In the genomic region with DNA sequence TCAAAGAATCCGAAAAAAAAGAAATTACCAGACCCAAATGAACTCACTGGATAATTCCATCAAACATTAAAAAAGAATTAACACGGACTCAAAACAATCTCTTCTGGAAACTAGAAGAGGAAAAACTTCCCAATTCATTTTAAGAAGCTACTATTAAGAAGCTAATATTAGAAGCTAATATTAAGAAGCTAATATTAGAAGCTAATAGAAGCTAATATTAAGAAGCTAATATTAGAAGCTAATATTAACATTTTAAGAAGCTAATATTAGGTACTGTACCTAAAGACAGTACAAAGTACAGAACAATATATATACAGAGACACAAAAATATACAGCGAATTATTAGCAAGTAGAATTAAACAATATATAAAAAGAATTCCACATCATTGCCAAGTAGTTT, we compare ENCODE assay signal across 2 cellular contexts.
A peak's percentile ranks its signal among the peaks of the same experiment; 100 is the strongest.
TF ChIP-seq lines count a peak whose summit lies in the region.

No MANE protein-coding gene starts in this region.

TF ChIP-seq in HepG2, 621 proteins besides CTCF, POLR2A, EP300 and RAD21:
- TF ChIP-seq SATB2 (CRISPR knock-in tag; IDR thresholded peaks at IDR 0.05) = peak; percentile 92
- TF ChIP-seq NFE2 (CRISPR knock-in tag; IDR thresholded peaks at IDR 0.05) = no peak
TF ChIP-seq in HepG2: peak in this region for 1.

TF ChIP-seq in K562, 482 proteins besides CTCF, POLR2A, EP300 and RAD21 (continues in another document):
- TF ChIP-seq, protein P1, sequence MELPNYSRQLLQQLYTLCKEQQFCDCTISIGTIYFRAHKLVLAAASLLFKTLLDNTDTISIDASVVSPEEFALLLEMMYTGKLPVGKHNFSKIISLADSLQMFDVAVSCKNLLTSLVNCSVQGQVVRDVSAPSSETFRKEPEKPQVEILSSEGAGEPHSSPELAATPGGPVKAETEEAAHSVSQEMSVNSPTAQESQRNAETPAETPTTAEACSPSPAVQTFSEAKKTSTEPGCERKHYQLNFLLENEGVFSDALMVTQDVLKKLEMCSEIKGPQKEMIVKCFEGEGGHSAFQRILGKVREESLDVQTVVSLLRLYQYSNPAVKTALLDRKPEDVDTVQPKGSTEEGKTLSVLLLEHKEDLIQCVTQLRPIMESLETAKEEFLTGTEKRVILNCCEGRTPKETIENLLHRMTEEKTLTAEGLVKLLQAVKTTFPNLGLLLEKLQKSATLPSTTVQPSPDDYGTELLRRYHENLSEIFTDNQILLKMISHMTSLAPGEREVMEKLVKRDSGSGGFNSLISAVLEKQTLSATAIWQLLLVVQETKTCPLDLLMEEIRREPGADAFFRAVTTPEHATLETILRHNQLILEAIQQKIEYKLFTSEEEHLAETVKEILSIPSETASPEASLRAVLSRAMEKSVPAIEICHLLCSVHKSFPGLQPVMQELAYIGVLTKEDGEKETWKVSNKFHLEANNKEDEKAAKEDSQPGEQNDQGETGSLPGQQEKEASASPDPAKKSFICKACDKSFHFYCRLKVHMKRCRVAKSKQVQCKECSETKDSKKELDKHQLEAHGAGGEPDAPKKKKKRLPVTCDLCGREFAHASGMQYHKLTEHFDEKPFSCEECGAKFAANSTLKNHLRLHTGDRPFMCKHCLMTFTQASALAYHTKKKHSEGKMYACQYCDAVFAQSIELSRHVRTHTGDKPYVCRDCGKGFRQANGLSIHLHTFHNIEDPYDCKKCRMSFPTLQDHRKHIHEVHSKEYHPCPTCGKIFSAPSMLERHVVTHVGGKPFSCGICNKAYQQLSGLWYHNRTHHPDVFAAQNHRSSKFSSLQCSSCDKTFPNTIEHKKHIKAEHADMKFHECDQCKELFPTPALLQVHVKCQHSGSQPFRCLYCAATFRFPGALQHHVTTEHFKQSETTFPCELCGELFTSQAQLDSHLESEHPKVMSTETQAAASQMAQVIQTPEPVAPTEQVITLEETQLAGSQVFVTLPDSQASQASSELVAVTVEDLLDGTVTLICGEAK (IDR thresholded peaks at IDR 0.05) = no peak
- TF ChIP-seq, protein P1 (CRISPR knock-in tag; IDR thresholded peaks at IDR 0.05) = peak; percentile 57; the same call in 1 of the 2 replicates
- TF ChIP-seq ZNF224 (CRISPR knock-in tag; IDR thresholded peaks at IDR 0.05) = peak; percentile 86; the same call in 1 of the 2 replicates
- TF ChIP-seq ZNF785 (CRISPR knock-in tag; IDR thresholded peaks at IDR 0.05) = no peak
- TF ChIP-seq GATAD2B (IDR thresholded peaks at IDR 0.05; ENCODE audit: borderline replicate concordance) = peak; percentile 59; the same call in 1 of the 2 replicates
- no peak for TF ChIP-seq MBD2 (IDR thresholded peaks at IDR 0.05; ENCODE audit: borderline replicate concordance, low read depth)
- TF ChIP-seq NFE2 (IDR thresholded peaks at IDR 0.05; ENCODE audit: low read depth) = no peak
- TF ChIP-seq, protein P2, sequence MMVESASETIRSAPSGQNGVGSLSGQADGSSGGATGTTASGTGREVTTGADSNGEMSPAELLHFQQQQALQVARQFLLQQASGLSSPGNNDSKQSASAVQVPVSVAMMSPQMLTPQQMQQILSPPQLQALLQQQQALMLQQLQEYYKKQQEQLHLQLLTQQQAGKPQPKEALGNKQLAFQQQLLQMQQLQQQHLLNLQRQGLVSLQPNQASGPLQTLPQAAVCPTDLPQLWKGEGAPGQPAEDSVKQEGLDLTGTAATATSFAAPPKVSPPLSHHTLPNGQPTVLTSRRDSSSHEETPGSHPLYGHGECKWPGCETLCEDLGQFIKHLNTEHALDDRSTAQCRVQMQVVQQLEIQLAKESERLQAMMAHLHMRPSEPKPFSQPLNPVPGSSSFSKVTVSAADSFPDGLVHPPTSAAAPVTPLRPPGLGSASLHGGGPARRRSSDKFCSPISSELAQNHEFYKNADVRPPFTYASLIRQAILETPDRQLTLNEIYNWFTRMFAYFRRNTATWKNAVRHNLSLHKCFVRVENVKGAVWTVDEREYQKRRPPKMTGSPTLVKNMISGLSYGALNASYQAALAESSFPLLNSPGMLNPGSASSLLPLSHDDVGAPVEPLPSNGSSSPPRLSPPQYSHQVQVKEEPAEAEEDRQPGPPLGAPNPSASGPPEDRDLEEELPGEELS (CRISPR knock-in tag; IDR thresholded peaks at IDR 0.05; ENCODE audit: borderline replicate concordance) = peak; percentile 93
- no peak for TF ChIP-seq ZNF695 (CRISPR knock-in tag; IDR thresholded peaks at IDR 0.05)
- no peak for TF ChIP-seq BCOR (IDR thresholded peaks at IDR 0.05)
- no peak for TF ChIP-seq DNMT1 (IDR thresholded peaks at IDR 0.05)
- TF ChIP-seq DACH1 (IDR thresholded peaks at IDR 0.05; ENCODE audit: partially characterized antibody) = peak; percentile 100
- TF ChIP-seq, protein P3, sequence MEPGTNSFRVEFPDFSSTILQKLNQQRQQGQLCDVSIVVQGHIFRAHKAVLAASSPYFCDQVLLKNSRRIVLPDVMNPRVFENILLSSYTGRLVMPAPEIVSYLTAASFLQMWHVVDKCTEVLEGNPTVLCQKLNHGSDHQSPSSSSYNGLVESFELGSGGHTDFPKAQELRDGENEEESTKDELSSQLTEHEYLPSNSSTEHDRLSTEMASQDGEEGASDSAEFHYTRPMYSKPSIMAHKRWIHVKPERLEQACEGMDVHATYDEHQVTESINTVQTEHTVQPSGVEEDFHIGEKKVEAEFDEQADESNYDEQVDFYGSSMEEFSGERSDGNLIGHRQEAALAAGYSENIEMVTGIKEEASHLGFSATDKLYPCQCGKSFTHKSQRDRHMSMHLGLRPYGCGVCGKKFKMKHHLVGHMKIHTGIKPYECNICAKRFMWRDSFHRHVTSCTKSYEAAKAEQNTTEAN (CRISPR knock-in tag; IDR thresholded peaks at IDR 0.05) = 0 out of 2 replicates have a peak, but pooled peaks have one; percentile 34
- TF ChIP-seq SMAD4 (CRISPR knock-in tag; conservative IDR thresholded peaks at IDR 0.05) = no peak
- 0 out of 2 replicates have a peak, but pooled peaks have one; percentile 32 for TF ChIP-seq NR3C1 (CRISPR knock-in tag; IDR thresholded peaks at IDR 0.05)
- TF ChIP-seq ZNF232 (CRISPR knock-in tag; IDR thresholded peaks at IDR 0.05) = peak; percentile 95; the same call in 1 of the 2 replicates
- TF ChIP-seq, protein P4, sequence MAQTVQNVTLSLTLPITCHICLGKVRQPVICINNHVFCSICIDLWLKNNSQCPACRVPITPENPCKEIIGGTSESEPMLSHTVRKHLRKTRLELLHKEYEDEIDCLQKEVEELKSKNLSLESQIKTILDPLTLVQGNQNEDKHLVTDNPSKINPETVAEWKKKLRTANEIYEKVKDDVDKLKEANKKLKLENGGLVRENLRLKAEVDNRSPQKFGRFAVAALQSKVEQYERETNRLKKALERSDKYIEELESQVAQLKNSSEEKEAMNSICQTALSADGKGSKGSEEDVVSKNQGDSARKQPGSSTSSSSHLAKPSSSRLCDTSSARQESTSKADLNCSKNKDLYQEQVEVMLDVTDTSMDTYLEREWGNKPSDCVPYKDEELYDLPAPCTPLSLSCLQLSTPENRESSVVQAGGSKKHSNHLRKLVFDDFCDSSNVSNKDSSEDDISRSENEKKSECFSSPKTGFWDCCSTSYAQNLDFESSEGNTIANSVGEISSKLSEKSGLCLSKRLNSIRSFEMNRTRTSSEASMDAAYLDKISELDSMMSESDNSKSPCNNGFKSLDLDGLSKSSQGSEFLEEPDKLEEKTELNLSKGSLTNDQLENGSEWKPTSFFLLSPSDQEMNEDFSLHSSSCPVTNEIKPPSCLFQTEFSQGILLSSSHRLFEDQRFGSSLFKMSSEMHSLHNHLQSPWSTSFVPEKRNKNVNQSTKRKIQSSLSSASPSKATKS (CRISPR knock-in tag; IDR thresholded peaks at IDR 0.05) = no peak
- TF ChIP-seq ZNF121 (CRISPR knock-in tag; conservative IDR thresholded peaks at IDR 0.05) = peak; percentile 47
- TF ChIP-seq SMC3 (conservative IDR thresholded peaks at IDR 0.05; ENCODE audit: insufficient read depth, low read depth, low read length) = no peak
- no peak for TF ChIP-seq MCM2 (IDR thresholded peaks at IDR 0.05; ENCODE audit: low read depth)
- TF ChIP-seq, protein P5, sequence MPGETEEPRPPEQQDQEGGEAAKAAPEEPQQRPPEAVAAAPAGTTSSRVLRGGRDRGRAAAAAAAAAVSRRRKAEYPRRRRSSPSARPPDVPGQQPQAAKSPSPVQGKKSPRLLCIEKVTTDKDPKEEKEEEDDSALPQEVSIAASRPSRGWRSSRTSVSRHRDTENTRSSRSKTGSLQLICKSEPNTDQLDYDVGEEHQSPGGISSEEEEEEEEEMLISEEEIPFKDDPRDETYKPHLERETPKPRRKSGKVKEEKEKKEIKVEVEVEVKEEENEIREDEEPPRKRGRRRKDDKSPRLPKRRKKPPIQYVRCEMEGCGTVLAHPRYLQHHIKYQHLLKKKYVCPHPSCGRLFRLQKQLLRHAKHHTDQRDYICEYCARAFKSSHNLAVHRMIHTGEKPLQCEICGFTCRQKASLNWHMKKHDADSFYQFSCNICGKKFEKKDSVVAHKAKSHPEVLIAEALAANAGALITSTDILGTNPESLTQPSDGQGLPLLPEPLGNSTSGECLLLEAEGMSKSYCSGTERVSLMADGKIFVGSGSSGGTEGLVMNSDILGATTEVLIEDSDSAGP (CRISPR knock-in tag; IDR thresholded peaks at IDR 0.05) = no peak
- TF ChIP-seq, protein P6, sequence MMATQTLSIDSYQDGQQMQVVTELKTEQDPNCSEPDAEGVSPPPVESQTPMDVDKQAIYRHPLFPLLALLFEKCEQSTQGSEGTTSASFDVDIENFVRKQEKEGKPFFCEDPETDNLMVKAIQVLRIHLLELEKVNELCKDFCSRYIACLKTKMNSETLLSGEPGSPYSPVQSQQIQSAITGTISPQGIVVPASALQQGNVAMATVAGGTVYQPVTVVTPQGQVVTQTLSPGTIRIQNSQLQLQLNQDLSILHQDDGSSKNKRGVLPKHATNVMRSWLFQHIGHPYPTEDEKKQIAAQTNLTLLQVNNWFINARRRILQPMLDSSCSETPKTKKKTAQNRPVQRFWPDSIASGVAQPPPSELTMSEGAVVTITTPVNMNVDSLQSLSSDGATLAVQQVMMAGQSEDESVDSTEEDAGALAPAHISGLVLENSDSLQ (IDR thresholded peaks at IDR 0.05) = no peak
- no peak for TF ChIP-seq ZNF239 (CRISPR knock-in tag; IDR thresholded peaks at IDR 0.05)
- TF ChIP-seq MXI1 (IDR thresholded peaks at IDR 0.05; ENCODE audit: low read depth, low read length) = no peak
- peak; percentile 16; the same call in 1 of the 2 replicates for TF ChIP-seq CXXC5 (CRISPR knock-in tag; IDR thresholded peaks at IDR 0.05)
- no peak for TF ChIP-seq PHF20 (IDR thresholded peaks at IDR 0.05; ENCODE audit: partially characterized antibody)
- no peak for TF ChIP-seq FOS (IDR thresholded peaks at IDR 0.05; ENCODE audit: extremely low read depth, insufficient read length)
- no peak for TF ChIP-seq EWSR1 (IDR thresholded peaks at IDR 0.05; ENCODE audit: borderline replicate concordance, low read depth, partially characterized antibody)
- TF ChIP-seq SRSF1 (IDR thresholded peaks at IDR 0.05; ENCODE audit: low read depth, low read length) = no peak
- no peak for TF ChIP-seq ZNF764 (CRISPR knock-in tag; IDR thresholded peaks at IDR 0.05; ENCODE audit: low read depth)
- TF ChIP-seq, protein P7, sequence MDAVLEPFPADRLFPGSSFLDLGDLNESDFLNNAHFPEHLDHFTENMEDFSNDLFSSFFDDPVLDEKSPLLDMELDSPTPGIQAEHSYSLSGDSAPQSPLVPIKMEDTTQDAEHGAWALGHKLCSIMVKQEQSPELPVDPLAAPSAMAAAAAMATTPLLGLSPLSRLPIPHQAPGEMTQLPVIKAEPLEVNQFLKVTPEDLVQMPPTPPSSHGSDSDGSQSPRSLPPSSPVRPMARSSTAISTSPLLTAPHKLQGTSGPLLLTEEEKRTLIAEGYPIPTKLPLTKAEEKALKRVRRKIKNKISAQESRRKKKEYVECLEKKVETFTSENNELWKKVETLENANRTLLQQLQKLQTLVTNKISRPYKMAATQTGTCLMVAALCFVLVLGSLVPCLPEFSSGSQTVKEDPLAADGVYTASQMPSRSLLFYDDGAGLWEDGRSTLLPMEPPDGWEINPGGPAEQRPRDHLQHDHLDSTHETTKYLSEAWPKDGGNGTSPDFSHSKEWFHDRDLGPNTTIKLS (IDR thresholded peaks at IDR 0.05; ENCODE audit: borderline replicate concordance, low read depth) = no peak
- TF ChIP-seq, protein P8, sequence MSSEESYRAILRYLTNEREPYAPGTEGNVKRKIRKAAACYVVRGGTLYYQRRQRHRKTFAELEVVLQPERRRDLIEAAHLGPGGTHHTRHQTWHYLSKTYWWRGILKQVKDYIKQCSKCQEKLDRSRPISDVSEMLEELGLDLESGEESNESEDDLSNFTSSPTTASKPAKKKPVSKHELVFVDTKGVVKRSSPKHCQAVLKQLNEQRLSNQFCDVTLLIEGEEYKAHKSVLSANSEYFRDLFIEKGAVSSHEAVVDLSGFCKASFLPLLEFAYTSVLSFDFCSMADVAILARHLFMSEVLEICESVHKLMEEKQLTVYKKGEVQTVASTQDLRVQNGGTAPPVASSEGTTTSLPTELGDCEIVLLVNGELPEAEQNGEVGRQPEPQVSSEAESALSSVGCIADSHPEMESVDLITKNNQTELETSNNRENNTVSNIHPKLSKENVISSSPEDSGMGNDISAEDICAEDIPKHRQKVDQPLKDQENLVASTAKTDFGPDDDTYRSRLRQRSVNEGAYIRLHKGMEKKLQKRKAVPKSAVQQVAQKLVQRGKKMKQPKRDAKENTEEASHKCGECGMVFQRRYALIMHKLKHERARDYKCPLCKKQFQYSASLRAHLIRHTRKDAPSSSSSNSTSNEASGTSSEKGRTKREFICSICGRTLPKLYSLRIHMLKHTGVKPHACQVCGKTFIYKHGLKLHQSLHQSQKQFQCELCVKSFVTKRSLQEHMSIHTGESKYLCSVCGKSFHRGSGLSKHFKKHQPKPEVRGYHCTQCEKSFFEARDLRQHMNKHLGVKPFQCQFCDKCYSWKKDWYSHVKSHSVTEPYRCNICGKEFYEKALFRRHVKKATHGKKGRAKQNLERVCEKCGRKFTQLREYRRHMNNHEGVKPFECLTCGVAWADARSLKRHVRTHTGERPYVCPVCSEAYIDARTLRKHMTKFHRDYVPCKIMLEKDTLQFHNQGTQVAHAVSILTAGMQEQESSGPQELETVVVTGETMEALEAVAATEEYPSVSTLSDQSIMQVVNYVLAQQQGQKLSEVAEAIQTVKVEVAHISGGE (CRISPR knock-in tag; IDR thresholded peaks at IDR 0.05) = no peak
- 0 out of 2 replicates have a peak, but pooled peaks have one; percentile 31 for TF ChIP-seq GATAD2A (IDR thresholded peaks at IDR 0.05)
